Comparison of ENCODE assay signal across 1 cellular context in the genomic region with DNA sequence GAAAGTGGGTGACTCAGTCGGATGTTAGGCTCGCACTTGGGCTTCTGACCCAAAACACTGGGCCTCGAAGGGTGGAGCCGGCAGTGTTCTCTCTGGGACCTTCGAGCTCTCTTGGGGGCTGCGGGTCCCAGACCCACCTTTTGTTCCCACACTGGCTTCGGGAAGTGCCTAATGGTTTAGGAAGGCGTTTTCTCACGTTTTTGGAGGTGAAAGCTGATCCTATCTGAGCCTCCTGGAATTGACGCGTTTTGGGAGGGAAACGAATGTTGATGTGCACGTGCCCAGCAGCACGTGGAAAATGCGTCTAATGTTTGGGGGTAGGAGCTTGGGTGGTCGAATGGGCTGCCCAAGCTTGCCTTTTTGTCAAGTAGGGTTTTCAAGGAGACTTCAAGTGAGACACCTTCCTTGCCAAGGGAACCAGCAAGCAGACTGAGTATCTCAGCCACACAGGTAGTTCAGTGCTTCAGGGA.
TF ChIP-seq lines count a peak whose summit lies in the region.

No MANE protein-coding gene starts in this region.

TF ChIP-seq in H1, 55 proteins besides CTCF, POLR2A, EP300 and RAD21:
- no peak for TF ChIP-seq SAP30 (IDR thresholded peaks at IDR 0.05; ENCODE audit: insufficient read depth, insufficient replicate concordance, low read length)
- TF ChIP-seq BCL11A (IDR thresholded peaks at IDR 0.05; ENCODE audit: low read depth in 2 of 2, low read length in 2 of 2), result no peak
- TF ChIP-seq TAF1 (IDR thresholded peaks at IDR 0.05; ENCODE audit: low read depth, low read length), result no peak
- TF ChIP-seq FOSL1 (IDR thresholded peaks at IDR 0.05; ENCODE audit: insufficient read depth, low read depth, low read length), result no peak
- TF ChIP-seq, protein P1, sequence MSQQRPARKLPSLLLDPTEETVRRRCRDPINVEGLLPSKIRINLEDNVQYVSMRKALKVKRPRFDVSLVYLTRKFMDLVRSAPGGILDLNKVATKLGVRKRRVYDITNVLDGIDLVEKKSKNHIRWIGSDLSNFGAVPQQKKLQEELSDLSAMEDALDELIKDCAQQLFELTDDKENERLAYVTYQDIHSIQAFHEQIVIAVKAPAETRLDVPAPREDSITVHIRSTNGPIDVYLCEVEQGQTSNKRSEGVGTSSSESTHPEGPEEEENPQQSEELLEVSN (IDR thresholded peaks at IDR 0.05), result peak; percentile 98
- TF ChIP-seq GABPA (IDR thresholded peaks at IDR 0.05; ENCODE audit: borderline replicate concordance, insufficient read depth, low read length), result no peak
- TF ChIP-seq RXRA (IDR thresholded peaks at IDR 0.05; ENCODE audit: insufficient read depth, low read depth, low read length), result no peak
- TF ChIP-seq, protein P2, sequence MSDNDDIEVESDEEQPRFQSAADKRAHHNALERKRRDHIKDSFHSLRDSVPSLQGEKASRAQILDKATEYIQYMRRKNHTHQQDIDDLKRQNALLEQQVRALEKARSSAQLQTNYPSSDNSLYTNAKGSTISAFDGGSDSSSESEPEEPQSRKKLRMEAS (IDR thresholded peaks at IDR 0.05), result peak; percentile 93
- no peak for TF ChIP-seq CEBPB (IDR thresholded peaks at IDR 0.05; ENCODE audit: low read depth, low read length)
- no peak for TF ChIP-seq SIRT6 (IDR thresholded peaks at IDR 0.05; ENCODE audit: low read length)
- TF ChIP-seq EZH2 (IDR thresholded peaks at IDR 0.05; ENCODE audit: low read depth, low read length, severe bottlenecking), result no peak
